Comparison of ENCODE assay signal across 34 cellular contexts in genomic region chr6:84663866-84664265, GRCh38.
"Had no signal": no experiment of that assay in that cellular context is flagged by ENCODE, and none has a peak within 500 bp of the region (broad histone marks: within the 10 kb centered on the region; RNA-seq: fewer than 3 reads in every experiment).

No MANE protein-coding gene starts in this region.

- H3K9me3 ChIP-seq: breast epithelium, gastrocnemius medialis had no signal

- DNase-seq: activated B cell treated with CpG ODN at 0.5 μM for 24 hours; activated CD4-positive, alpha-beta T cell treated with anti-CD3 and anti-CD28 coated beads for 48 hours; activated CD4-positive, alpha-beta T cell treated with anti-CD3 and anti-CD28 coated beads, Interleukin-2, amount 50 U/mL, for 1 hour; activated CD4-positive, alpha-beta T cell treated with anti-CD3 and anti-CD28 coated beads, Interleukin-2, amount 50 U/mL, for 48 hours; activated CD8-positive, alpha-beta memory T cell treated with anti-CD3 and anti-CD28 coated beads for 24 hours; activated CD8-positive, alpha-beta T cell treated with anti-CD3 and anti-CD28 coated beads for 36 hours; activated effector memory CD4-positive, alpha-beta T cell treated with Interleukin-2 at 50 U/mL for 16 hours; activated gamma-delta T cell treated with Interleukin-2 at 50 U/mL for 16 hours; activated naive CD4-positive, alpha-beta T cell treated with anti-CD3 and anti-CD28 coated beads, Interleukin-2, amount 50 U/mL, for 16 hours; activated naive CD4-positive, alpha-beta T cell treated with Interleukin-2 at 50 U/mL for 16 hours; activated T-cell treated with anti-CD3 and anti-CD28 coated beads, Interleukin-2, amount 50 U/mL, for 4 hours; amniotic stem cell; anterior cingulate cortex; central memory CD4-positive, alpha-beta T cell; cerebellar nuclear complex; dorsolateral prefrontal cortex; effector memory CD4-positive, alpha-beta T cell; endodermal cell; foreskin keratinocyte; gastrocnemius medialis; T-helper 1 cell; T-helper 17 cell; T1000; WERI-Rb-1 had no signal

- ATAC-seq: activated CD4-positive, CD25-positive, alpha-beta regulatory T cell treated with anti-CD3 and anti-CD28 coated beads, Interleukin-2, amount 50 U/mL, for 24 hours; activated CD8-positive, alpha-beta T cell treated with anti-CD3 and anti-CD28 coated beads for 36 hours; activated T-cell treated with anti-CD3 and anti-CD28 coated beads, Interleukin-2, amount 50 U/mL, for 4 hours; activated T-helper 17 cell treated with anti-CD3 and anti-CD28 coated beads, Interleukin-2, amount 50 U/mL, for 72 hours; esophagus mucosa; foreskin keratinocyte; gastrocnemius medialis; T-helper 17 cell had no signal

- H3K4me1 Mint-ChIP-seq: activated B cell treated with CpG ODN at 0.5 μM for 24 hours; activated T-helper 17 cell treated with anti-CD3 and anti-CD28 coated beads, Interleukin-2, amount 50 U/mL, for 72 hours; brain; T-helper 17 cell had no signal

- H3K4me3 ChIP-seq: breast epithelium, cardiac muscle cell, coronary artery, dorsolateral prefrontal cortex, gastrocnemius medialis had no signal

- H3K27me3 ChIP-seq: breast epithelium, foreskin keratinocyte, gastrocnemius medialis had no signal

- H3K36me3 Mint-ChIP-seq: activated naive CD8-positive, alpha-beta T cell; brain had no signal

- H3K27ac Mint-ChIP-seq: activated B cell treated with CpG ODN at 0.5 μM for 24 hours; activated CD8-positive, alpha-beta T cell treated with anti-CD3 and anti-CD28 coated beads for 36 hours; activated naive CD8-positive, alpha-beta T cell; activated T-helper 17 cell treated with anti-CD3 and anti-CD28 coated beads, Interleukin-2, amount 50 U/mL, for 72 hours; brain; dendritic cell treated with granulocyte-macrophage colony-stimulating factor and Interleukin-4, amounts not matched to agents 40 ng/mL and 50 ng/mL, for 4 days; endodermal cell; T-helper 17 cell; T-helper 2 cell treated with Interferon-gamma antibody and Interleukin-4, amounts not matched to agents 5 μg/mL and 100 μg/mL, for 36 hours had no signal

- H3K36me3 ChIP-seq: breast epithelium, cardiac muscle cell, gastrocnemius medialis, WERI-Rb-1 had no signal

- H3K4me3 Mint-ChIP-seq: activated B cell treated with CpG ODN at 0.5 μM for 24 hours; activated CD8-positive, alpha-beta T cell treated with anti-CD3 and anti-CD28 coated beads for 36 hours; activated naive CD8-positive, alpha-beta T cell; activated T-cell treated with anti-CD3 and anti-CD28 coated beads, Interleukin-2, amount 50 U/mL, for 4 hours; activated T-helper 17 cell treated with anti-CD3 and anti-CD28 coated beads, Interleukin-2, amount 50 U/mL, for 72 hours; brain; dendritic cell treated with granulocyte-macrophage colony-stimulating factor and Interleukin-4, amounts not matched to agents 40 ng/mL and 50 ng/mL, for 4 days; endodermal cell; T-helper 17 cell; T-helper 2 cell treated with Interferon-gamma antibody and Interleukin-4, amounts not matched to agents 5 μg/mL and 100 μg/mL, for 36 hours had no signal

- H3K27me3 Mint-ChIP-seq: activated B cell treated with CpG ODN at 0.5 μM for 24 hours; activated CD8-positive, alpha-beta T cell treated with anti-CD3 and anti-CD28 coated beads for 36 hours; activated naive CD8-positive, alpha-beta T cell; activated T-helper 17 cell treated with anti-CD3 and anti-CD28 coated beads, Interleukin-2, amount 50 U/mL, for 72 hours; dendritic cell treated with granulocyte-macrophage colony-stimulating factor and Interleukin-4, amounts not matched to agents 40 ng/mL and 50 ng/mL, for 4 days; T-helper 17 cell had no signal

- H3K4me1 ChIP-seq: breast epithelium, foreskin keratinocyte, gastrocnemius medialis had no signal

- H3K27ac ChIP-seq: breast epithelium, cardiac muscle cell, dorsolateral prefrontal cortex, foreskin keratinocyte, gastrocnemius medialis, WERI-Rb-1 had no signal

- H3K9me3 Mint-ChIP-seq: activated B cell treated with CpG ODN at 0.5 μM for 24 hours; activated CD8-positive, alpha-beta T cell treated with anti-CD3 and anti-CD28 coated beads for 36 hours; activated T-cell treated with anti-CD3 and anti-CD28 coated beads, Interleukin-2, amount 50 U/mL, for 4 hours; activated T-helper 17 cell treated with anti-CD3 and anti-CD28 coated beads, Interleukin-2, amount 50 U/mL, for 72 hours; brain; dendritic cell treated with granulocyte-macrophage colony-stimulating factor and Interleukin-4, amounts not matched to agents 40 ng/mL and 50 ng/mL, for 4 days; endodermal cell; T-helper 2 cell treated with Interferon-gamma antibody and Interleukin-4, amounts not matched to agents 5 μg/mL and 100 μg/mL, for 36 hours had no signal
